In the genomic region with DNA sequence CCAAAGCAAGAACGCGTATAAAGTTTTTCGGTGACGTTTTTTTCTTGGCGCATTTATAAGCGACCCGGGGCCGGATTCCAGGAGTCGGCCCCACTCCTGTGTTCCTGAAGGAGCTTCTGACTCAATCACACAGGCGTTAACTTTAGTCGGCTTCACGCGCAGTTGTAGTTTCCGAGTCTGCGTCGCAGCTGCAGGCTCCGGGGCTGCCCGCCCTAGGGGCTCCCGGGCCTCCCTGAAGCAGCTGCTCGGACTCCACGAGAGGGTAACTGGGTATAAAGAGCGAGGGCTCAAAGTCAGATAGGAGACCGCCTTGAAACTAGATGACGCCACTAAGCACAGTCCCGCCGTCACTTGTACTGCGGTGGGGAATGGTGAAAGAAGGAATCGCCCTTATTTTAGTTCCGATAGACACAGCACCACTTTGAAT, we compare ENCODE assay signal across 8 cellular contexts. TPM values are rescaled to one million over a fixed set of nuclear protein-coding genes. Genes with fewer than 3 reads are reported as not detected.
DNase-seq lines count a peak whose midpoint lies in the region; ATAC-seq and TF ChIP-seq lines count a peak whose summit lies in the region.

No MANE protein-coding gene starts in this region.

- peaks cover 28% of the 10 kb centered on the region for H3K4me1 Mint-ChIP-seq in activated naive CD8-positive, alpha-beta T cell (ENCODE audit: low read depth)

- H3K27me3 ChIP-seq in RWPE2 (ENCODE audit: insufficient read depth, poor library complexity, severe bottlenecking) (no peaks in the 10 kb centered on the region), psoas muscle (ENCODE audit: insufficient read depth in 3 of 3, low read length in 2 of 3) (no peaks in the 10 kb centered on the region)

- H3K27me3 Mint-ChIP-seq in activated naive CD8-positive, alpha-beta T cell = no peaks in the 10 kb centered on the region

- peak overlapping the region; percentile 84 for H3K4me3 Mint-ChIP-seq in activated naive CD8-positive, alpha-beta T cell

- intact Hi-C loops in left cardiac atrium (cut with DNase I) = no loop called here
- intact Hi-C loops in psoas muscle (cut with DNase I) = no loop called here

- TF ChIP-seq CTCF in GM10266 (IDR thresholded peaks at IDR 0.05; ENCODE audit: control insufficient read depth, insufficient read depth, low read depth, missing control alignments) = no peak
- no peak for TF ChIP-seq CTCF in RWPE2 (IDR thresholded peaks at IDR 0.05; ENCODE audit: poor library complexity, severe bottlenecking)
- no peak for TF ChIP-seq CTCF in psoas muscle (IDR thresholded peaks at IDR 0.05)

- no peaks in the 10 kb centered on the region for H3K9me3 Mint-ChIP-seq in activated naive CD8-positive, alpha-beta T cell (ENCODE audit: low read depth)

- peak; percentile 16 for ATAC-seq in HG02884 (IDR thresholded peaks at IDR 0.05; ENCODE audit: unreplicated experiment)
- ATAC-seq in RWPE2 (ENCODE audit: low read depth) = peak; percentile 3; the same call in 1 of the 3 replicates
- peak; percentile 18 to 42 for ATAC-seq in left cardiac atrium
- ATAC-seq in psoas muscle = peak; percentile 18 to 53 (median 44)
- no peak for ATAC-seq in HG03139 (IDR thresholded peaks at IDR 0.05; ENCODE audit: unreplicated experiment)

- H3K27ac ChIP-seq in RWPE2 (ENCODE audit: poor library complexity, severe bottlenecking) (peak overlapping the region; percentile 85), psoas muscle (peak overlapping the region; percentile 98)

- H3K4me1 ChIP-seq in RWPE2 (ENCODE audit: insufficient read depth, poor library complexity, severe bottlenecking) = peaks cover 25% of the 10 kb centered on the region
- H3K4me1 ChIP-seq in psoas muscle = peaks cover 43% of the 10 kb centered on the region

- peaks cover 4% of the 10 kb centered on the region for H3K36me3 Mint-ChIP-seq in activated naive CD8-positive, alpha-beta T cell

- H3K36me3 ChIP-seq in RWPE2 (ENCODE audit: low read depth) = peaks cover 14% of the 10 kb centered on the region
- H3K36me3 ChIP-seq in psoas muscle (ENCODE audit: insufficient read depth in 1 of 2, low read depth in 1 of 2) = peaks cover 0 to 6% of the 10 kb centered on the region in 2 donors

- 1% methylated on average over 29 of the region's 29 CpGs for WGBS in psoas muscle, 3 donors

- H3K4me3 ChIP-seq in RWPE2 (ENCODE audit: severe bottlenecking) = peak overlapping the region; percentile 52
- peak overlapping the region; percentile 87 for H3K4me3 ChIP-seq in psoas muscle

- peak; percentile 68 for DNase-seq in GM10266 (ENCODE audit: extremely low spot score)
- no peak for DNase-seq in RWPE2 (ENCODE audit: low spot score)
- DNase-seq in left cardiac atrium = peak; percentile 75
- DNase-seq in psoas muscle = peak; percentile 76 to 87
- DNase-seq in iPS-NIHi7 (ENCODE audit: extremely low spot score) = no peak

- H3K27ac Mint-ChIP-seq in activated naive CD8-positive, alpha-beta T cell = peak overlapping the region; percentile 98

- no peaks in the 10 kb centered on the region for H3K9me3 ChIP-seq in RWPE2 (ENCODE audit: severe bottlenecking)
- H3K9me3 ChIP-seq in psoas muscle = no peaks in the 10 kb centered on the region

RNA-seq across cellular contexts. Expression of gene KLHL21, which starts 0.8 kb away (rescaled TPM):
- total RNA-seq in left cardiac atrium (10 to 100 TPM; 43.9 to 75.8 TPM), psoas muscle (100 to 1,000 TPM in 3 of 4 donors, 10 to 100 TPM in 1; 87.3 to 253 (median 113) TPM)
- 100 to 1,000 TPM in 2 of 3 donors, 10 to 100 TPM in 1; 83.1 to 200 (median 120) TPM for polyA plus RNA-seq in psoas muscle

RNA-seq across cellular contexts. Expression of gene PHF13, which starts 10.1 kb away (rescaled TPM):
- total RNA-seq in left cardiac atrium (1 to 10 TPM; 7.8 to 9.0 TPM), psoas muscle (10 to 100 TPM in 1 of 4 donors, 1 to 10 TPM in 3; 5.4 to 21.3 (median 8.2) TPM)
- 1 to 10 TPM; 4.8 to 7.5 (median 7.1) TPM for polyA plus RNA-seq in psoas muscle

RNA-seq across cellular contexts. Expression of gene THAP3, which starts 21.2 kb away (rescaled TPM):
- total RNA-seq in left cardiac atrium (10 to 100 TPM in 1 of 2 donors, 1 to 10 TPM in 1; 8.9 to 14.6 TPM), psoas muscle (10 to 100 TPM in 2 of 4 donors, 1 to 10 TPM in 2; 8.9 to 18.8 (median 13.4) TPM)
- polyA plus RNA-seq in psoas muscle = 10 to 100 TPM; 19.6 to 40.1 (median 22.8) TPM

RNA-seq across cellular contexts. Expression of gene ZBTB48, which starts 23.6 kb away (rescaled TPM):
- total RNA-seq in left cardiac atrium = 10 to 100 TPM; 11.5 to 14.3 TPM
- total RNA-seq in psoas muscle = 10 to 100 TPM in 3 of 4 donors, 1 to 10 TPM in 1; 3.7 to 12.0 (median 11.4) TPM
- polyA plus RNA-seq in psoas muscle = 10 to 100 TPM in 2 of 3 donors, 1 to 10 TPM in 1; 9.7 to 16.6 (median 15.1) TPM

RNA-seq across cellular contexts. Expression of gene TAS1R1, which starts 48.3 kb away (rescaled TPM):
- not detected for total RNA-seq in left cardiac atrium
- total RNA-seq in psoas muscle = not detected
- under 1 TPM in 2 of 3 donors, not detected in 1; 0.04 to 0.16 TPM for polyA plus RNA-seq in psoas muscle

Comparison
In these comparisons a context has a peak if more than half of its experiments do, and no peak if none do; other contexts are left out.
1. DNase-seq: peak in GM10266 (single experiment), left cardiac atrium (single experiment) and psoas muscle (2 of 2); none in RWPE2 (single experiment) and iPS-NIHi7 (single experiment).